22 cellular contexts compared by ENCODE assay signal in genomic region chr1:1760715-1761114, GRCh38.
"Had no signal": no experiment of that assay in that cellular context is flagged by ENCODE, and none has a peak within 500 bp of the region (broad histone marks: within the 10 kb centered on the region; RNA-seq: fewer than 3 reads in every experiment).

No MANE protein-coding gene starts in this region.

- H3K4me3 Mint-ChIP-seq: activated B cell treated with CpG ODN at 0.5 μM for 24 hours; activated CD4-positive, alpha-beta memory T cell treated with anti-CD3 and anti-CD28 coated beads for 36 hours; activated CD8-positive, alpha-beta memory T cell treated with anti-CD3 and anti-CD28 coated beads, Interleukin-2, amount 10 ng/mL, durations not matched to agents 7 days and 5 days; activated naive CD8-positive, alpha-beta T cell treated with anti-CD3 and anti-CD28 coated beads, Interleukin-2, amount 10 ng/mL, durations not matched to agents 7 days and 5 days; activated T-helper 17 cell treated with anti-CD3 and anti-CD28 coated beads, Interleukin-2, amount 50 U/mL, for 72 hours; brain; endodermal cell; nephron progenitor cell had no signal

- H3K9me3 Mint-ChIP-seq: activated B cell treated with CpG ODN at 0.5 μM for 24 hours; activated CD4-positive, alpha-beta memory T cell treated with anti-CD3 and anti-CD28 coated beads for 36 hours; activated naive CD8-positive, alpha-beta T cell treated with anti-CD3 and anti-CD28 coated beads, Interleukin-2, amount 10 ng/mL, durations not matched to agents 7 days and 5 days; activated T-helper 17 cell treated with anti-CD3 and anti-CD28 coated beads, Interleukin-2, amount 50 U/mL, for 72 hours; brain; endodermal cell; nephron progenitor cell had no signal

- ATAC-seq: activated CD8-positive, alpha-beta memory T cell treated with anti-CD3 and anti-CD28 coated beads, Interleukin-2, amount 10 ng/mL, durations not matched to agents 7 days and 5 days; activated T-helper 17 cell treated with anti-CD3 and anti-CD28 coated beads, Interleukin-2, amount 50 U/mL, for 72 hours; foreskin keratinocyte; left lung had no signal

- H3K9me3 ChIP-seq: left lung, stomach had no signal

- DNase-seq: activated B cell treated with CpG ODN at 0.5 μM for 24 hours; activated CD4-positive, alpha-beta memory T cell treated with anti-CD3 and anti-CD28 coated beads for 36 hours; activated CD4-positive, alpha-beta T cell treated with anti-CD3 and anti-CD28 coated beads for 4 hours; activated CD8-positive, alpha-beta memory T cell treated with anti-CD3 and anti-CD28 coated beads, Interleukin-2, amount 10 ng/mL, durations not matched to agents 7 days and 5 days; activated naive CD4-positive, alpha-beta T cell; activated naive CD8-positive, alpha-beta T cell treated with anti-CD3 and anti-CD28 coated beads, Interleukin-2, amount 10 ng/mL, durations not matched to agents 7 days and 5 days; caudate nucleus; dorsolateral prefrontal cortex; endodermal cell; foreskin keratinocyte; glutamatergic neuron; hypothalamus; midbrain; nephron progenitor cell; occipital lobe; stimulated activated CD4-positive, alpha-beta T cell treated with anti-CD3 and anti-CD28 coated beads, Interleukin-4, amount 100 ng/mL, for 1 hour; stomach; trophoblast cell had no signal

- H3K27ac ChIP-seq: dorsolateral prefrontal cortex, foreskin keratinocyte, left lung had no signal

- H3K4me3 ChIP-seq: dorsolateral prefrontal cortex, left lung, stomach had no signal

- H3K27me3 Mint-ChIP-seq: activated B cell treated with CpG ODN at 0.5 μM for 24 hours; activated CD4-positive, alpha-beta memory T cell treated with anti-CD3 and anti-CD28 coated beads for 36 hours; activated CD8-positive, alpha-beta memory T cell treated with anti-CD3 and anti-CD28 coated beads, Interleukin-2, amount 10 ng/mL, durations not matched to agents 7 days and 5 days; activated naive CD8-positive, alpha-beta T cell treated with anti-CD3 and anti-CD28 coated beads, Interleukin-2, amount 10 ng/mL, durations not matched to agents 7 days and 5 days; activated T-helper 17 cell treated with anti-CD3 and anti-CD28 coated beads, Interleukin-2, amount 50 U/mL, for 72 hours; brain; progenitor cell of endocrine pancreas had no signal

- H3K4me1 ChIP-seq: foreskin keratinocyte had no signal

- H3K27ac Mint-ChIP-seq: activated B cell treated with CpG ODN at 0.5 μM for 24 hours; activated CD4-positive, alpha-beta memory T cell treated with anti-CD3 and anti-CD28 coated beads for 36 hours; activated CD8-positive, alpha-beta memory T cell treated with anti-CD3 and anti-CD28 coated beads, Interleukin-2, amount 10 ng/mL, durations not matched to agents 7 days and 5 days; activated naive CD8-positive, alpha-beta T cell treated with anti-CD3 and anti-CD28 coated beads, Interleukin-2, amount 10 ng/mL, durations not matched to agents 7 days and 5 days; activated T-helper 17 cell treated with anti-CD3 and anti-CD28 coated beads, Interleukin-2, amount 50 U/mL, for 72 hours; brain; endodermal cell; nephron progenitor cell; progenitor cell of endocrine pancreas had no signal

- H3K4me1 Mint-ChIP-seq: activated naive CD8-positive, alpha-beta T cell treated with anti-CD3 and anti-CD28 coated beads, Interleukin-2, amount 10 ng/mL, durations not matched to agents 7 days and 5 days; activated T-helper 17 cell treated with anti-CD3 and anti-CD28 coated beads, Interleukin-2, amount 50 U/mL, for 72 hours; brain; endodermal cell had no signal
